Comparison of ENCODE assay signal across 7 cellular contexts in the genomic region with DNA sequence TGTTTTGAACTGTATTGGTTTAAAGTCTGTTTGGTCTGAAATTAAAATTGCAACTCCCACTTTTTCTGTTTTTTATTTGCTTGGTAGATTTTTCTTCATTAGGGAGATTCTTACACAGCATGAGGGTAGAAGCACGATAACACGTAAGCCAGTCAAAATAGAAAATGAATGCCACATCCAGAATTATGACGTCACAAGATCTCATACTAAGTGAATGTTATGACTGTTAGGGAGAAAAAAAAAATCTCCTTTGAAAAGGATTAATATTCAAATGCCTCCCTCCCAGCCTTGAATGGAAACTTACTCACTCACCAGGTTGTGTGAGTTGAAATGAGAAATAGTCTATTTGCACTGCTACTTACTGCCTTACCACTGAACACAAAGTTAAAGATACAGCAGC.
"Had no signal": no experiment of that assay in that cellular context is flagged by ENCODE, and none has a peak within 500 bp of the region (broad histone marks: within the 10 kb centered on the region; RNA-seq: fewer than 3 reads in every experiment).

No MANE protein-coding gene starts in this region.

- ATAC-seq: HCT116 had no signal

- H2AFZ ChIP-seq: GM23248 had no signal

- H3K27ac ChIP-seq: GM23248 had no signal

- H3K4me3 ChIP-seq: GM23248, HAP-1 had no signal

- H3K4me1 ChIP-seq: HAP-1 had no signal

- H3K36me3 ChIP-seq: HAP-1 had no signal

- DNase-seq: GM23248, GOT3, H7, KG1 had no signal

- FAIRE-seq: HTR-8/SVneo had no signal

- H3K9ac ChIP-seq: GM23248 had no signal

- H3K9me3 ChIP-seq: HAP-1 had no signal
